In genomic region chr5:172905346-172905756, GRCh38 we compare ENCODE assay signal across 10 cellular contexts. TPM values are rescaled to one million over a fixed set of nuclear protein-coding genes. Genes with fewer than 3 reads are reported as not detected.
DNase-seq lines count a peak whose midpoint lies in the region; ATAC-seq, FAIRE-seq and TF ChIP-seq lines count a peak whose summit lies in the region.
"Had no signal": no experiment of that assay in that cellular context is flagged by ENCODE, and none has a peak within 500 bp of the region (broad histone marks: within the 10 kb centered on the region; RNA-seq: fewer than 3 reads in every experiment).

No MANE protein-coding gene starts in this region.

- H3K4me1 Mint-ChIP-seq in astrocyte (ENCODE audit: low read depth, unreplicated experiment), result peaks cover 45% of the 10 kb centered on the region

- intact Hi-C loops in left lung (cut with DNase I), result no loop called here

- no peaks in the 10 kb centered on the region for H3K9me3 ChIP-seq in astrocyte (ENCODE audit: insufficient read depth, low read depth, low read length)
- no peaks in the 10 kb centered on the region for H3K9me3 ChIP-seq in left lung
- H3K9me3 ChIP-seq in skeletal muscle satellite cell (replicated peaks; ENCODE audit: low read length), result no peaks in the 10 kb centered on the region
- H3K9me3 ChIP-seq in BE2C, result no peaks in the 10 kb centered on the region

- TF ChIP-seq CTCF in C4-2B (conservative IDR thresholded peaks at IDR 0.05) (no peak), astrocyte (IDR thresholded peaks at IDR 0.05; ENCODE audit: insufficient read depth, low read depth, low read length) (no peak), left lung (IDR thresholded peaks at IDR 0.05) (no peak), BE2C (IDR thresholded peaks at IDR 0.05; ENCODE audit: low read depth, low read length) (no peak)

- peaks cover 10% of the 10 kb centered on the region for H3K79me2 ChIP-seq in astrocyte (ENCODE audit: insufficient read depth, low read length)

- H4K20me1 ChIP-seq in astrocyte (ENCODE audit: insufficient read depth, low read length), result no peaks in the 10 kb centered on the region

- no peak overlapping the region for H3K4me3 ChIP-seq in astrocyte (ENCODE audit: insufficient read depth, low read depth, low read length)
- H3K4me3 ChIP-seq in left lung, result no peak overlapping the region
- no peak overlapping the region for H3K4me3 ChIP-seq in skeletal muscle satellite cell (ENCODE audit: low read length)
- no peak overlapping the region for H3K4me3 ChIP-seq in BE2C (ENCODE audit: low read depth, low read length)

- H3K36me3 Mint-ChIP-seq in astrocyte (ENCODE audit: low read depth, unreplicated experiment), result peaks cover 20% of the 10 kb centered on the region

- H3K27ac ChIP-seq in C4-2B (peak overlapping the region; percentile 82), astrocyte (ENCODE audit: low read depth, low read length) (peak overlapping the region; percentile 100), left lung (peak overlapping the region; percentile 68 to 83)

- H3K4me2 ChIP-seq in astrocyte (ENCODE audit: low read length) (peak overlapping the region; percentile 50), skeletal muscle satellite cell (ENCODE audit: low read length) (no peak overlapping the region)

- H3K27me3 ChIP-seq in astrocyte (ENCODE audit: insufficient read depth, low read length) (no peaks in the 10 kb centered on the region), left lung (no peaks in the 10 kb centered on the region), skeletal muscle satellite cell (ENCODE audit: control insufficient read depth, insufficient read depth, low read length) (no peaks in the 10 kb centered on the region), BE2C (no peaks in the 10 kb centered on the region)

- DNase-seq in astrocyte (ENCODE audit: low read depth) (no peak), left lung (peak in 1 of 2 donors; percentile 63), UCSD-AML1 (lab: John Stamatoyannopoulos, UW; ENCODE audit: unreplicated experiment) (no peak), BE2C (no peak)
- DNase-seq in activated CD4-positive, alpha-beta T cell treated with anti-CD3 and anti-CD28 coated beads, Interleukin-2, amount 50 U/mL, for 4 hours, result no peak
- DNase-seq: activated effector memory CD4-positive, alpha-beta T cell treated with Interleukin-2 at 50 U/mL for 16 hours; CD4-positive, alpha-beta T cell had no signal

- peaks cover 81% of the 10 kb centered on the region for H3K4me1 ChIP-seq in astrocyte (ENCODE audit: insufficient read depth, low read length)
- peaks cover 38 to 76% of the 10 kb centered on the region in 2 donors for H3K4me1 ChIP-seq in left lung
- peaks cover 75% of the 10 kb centered on the region for H3K4me1 ChIP-seq in skeletal muscle satellite cell (ENCODE audit: control insufficient read depth, insufficient read depth, low read length)
- peaks cover 13% of the 10 kb centered on the region for H3K4me1 ChIP-seq in BE2C

- no peaks in the 10 kb centered on the region for H3K27me3 Mint-ChIP-seq in astrocyte (ENCODE audit: low read depth, unreplicated experiment)
- H3K27me3 Mint-ChIP-seq: CD4-positive, alpha-beta T cell had no signal

- no peak for ATAC-seq in left lung
- no peak for ATAC-seq in HG03175 (IDR thresholded peaks at IDR 0.05; ENCODE audit: unreplicated experiment)

- H3K9me3 Mint-ChIP-seq in astrocyte (ENCODE audit: unreplicated experiment), result no peaks in the 10 kb centered on the region
- H3K9me3 Mint-ChIP-seq: CD4-positive, alpha-beta T cell had no signal

- H3K36me3 ChIP-seq in astrocyte (ENCODE audit: insufficient read depth, low read length) (no peaks in the 10 kb centered on the region), left lung (peaks cover 0 to 30% of the 10 kb centered on the region in 2 donors), skeletal muscle satellite cell (ENCODE audit: insufficient read depth, low read length) (peaks cover 16% of the 10 kb centered on the region), BE2C (peaks cover 2% of the 10 kb centered on the region; the same call in 1 of the 2 replicates)

- no peak for FAIRE-seq in astrocyte (lab: Jason Lieb, UNC)

- H3K9ac ChIP-seq in astrocyte (ENCODE audit: low read length) (peak overlapping the region; percentile 90), skeletal muscle satellite cell (ENCODE audit: low read depth, low read length) (peak overlapping the region; percentile 85)

- H3K27ac Mint-ChIP-seq in astrocyte (ENCODE audit: unreplicated experiment), result peak overlapping the region; percentile 87
- H3K27ac Mint-ChIP-seq: CD4-positive, alpha-beta T cell had no signal

- no peak overlapping the region for H2AFZ ChIP-seq in astrocyte (ENCODE audit: low read depth, low read length)

- no peak overlapping the region for H3K4me3 Mint-ChIP-seq in astrocyte (ENCODE audit: unreplicated experiment)
- H3K4me3 Mint-ChIP-seq: CD4-positive, alpha-beta T cell had no signal

RNA-seq across cellular contexts. Expression of gene RPL26L1, which starts 53.9 kb away (rescaled TPM):
- total RNA-seq in astrocyte (50.6 and 54.3 TPM in 2 replicates), left lung (10 to 100 TPM; 28.3 to 33.7 TPM)
- total RNA-seq in skeletal muscle satellite cell (2012; rRNA removed), result 67.7 and 73.2 TPM in 2 replicates
- polyA plus RNA-seq in BE2C (2012; ENCODE audit: insufficient read depth, insufficient read length, low read depth), result 175 TPM
